Comparison of ENCODE assay signal across 1 cellular context in the genomic region with DNA sequence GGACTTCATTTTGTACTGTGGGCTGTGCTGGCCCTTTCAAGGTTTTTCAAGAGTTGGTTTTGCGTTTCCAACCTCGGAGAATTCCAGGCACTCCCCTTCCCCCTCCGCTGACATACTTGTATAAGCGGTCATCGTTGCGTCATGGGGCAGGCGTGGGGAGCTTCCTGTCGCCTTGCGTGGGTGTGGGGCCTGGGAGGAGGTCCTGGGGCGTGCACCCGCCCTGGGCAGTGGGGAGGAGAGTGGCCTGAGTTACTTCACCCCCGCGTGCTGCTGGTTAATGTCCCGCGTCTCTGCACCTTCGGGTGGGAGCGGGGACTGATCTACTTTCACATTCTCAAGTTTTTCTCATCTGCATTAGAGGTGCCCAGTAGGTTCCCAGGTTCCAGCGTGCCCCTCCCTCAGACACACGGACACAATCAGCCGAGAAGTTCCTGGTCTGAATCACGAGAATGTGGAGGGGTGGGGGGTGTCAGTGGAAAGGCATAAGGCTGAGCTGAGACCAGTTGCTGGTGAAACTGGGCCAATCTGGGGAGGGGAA.
TF ChIP-seq lines count a peak whose summit lies in the region.

No MANE protein-coding gene starts in this region.

TF ChIP-seq in neural cell, 6 proteins besides CTCF, POLR2A, EP300 and RAD21:
- no peak for TF ChIP-seq TAF1 (IDR thresholded peaks at IDR 0.05; ENCODE audit: low read depth)
- TF ChIP-seq POLR2AphosphoS5 (IDR thresholded peaks at IDR 0.05): peak; percentile 22
- no peak for TF ChIP-seq REST (IDR thresholded peaks at IDR 0.05; ENCODE audit: borderline replicate concordance)
